Comparison of ENCODE assay signal across 8 cellular contexts in the genomic region with DNA sequence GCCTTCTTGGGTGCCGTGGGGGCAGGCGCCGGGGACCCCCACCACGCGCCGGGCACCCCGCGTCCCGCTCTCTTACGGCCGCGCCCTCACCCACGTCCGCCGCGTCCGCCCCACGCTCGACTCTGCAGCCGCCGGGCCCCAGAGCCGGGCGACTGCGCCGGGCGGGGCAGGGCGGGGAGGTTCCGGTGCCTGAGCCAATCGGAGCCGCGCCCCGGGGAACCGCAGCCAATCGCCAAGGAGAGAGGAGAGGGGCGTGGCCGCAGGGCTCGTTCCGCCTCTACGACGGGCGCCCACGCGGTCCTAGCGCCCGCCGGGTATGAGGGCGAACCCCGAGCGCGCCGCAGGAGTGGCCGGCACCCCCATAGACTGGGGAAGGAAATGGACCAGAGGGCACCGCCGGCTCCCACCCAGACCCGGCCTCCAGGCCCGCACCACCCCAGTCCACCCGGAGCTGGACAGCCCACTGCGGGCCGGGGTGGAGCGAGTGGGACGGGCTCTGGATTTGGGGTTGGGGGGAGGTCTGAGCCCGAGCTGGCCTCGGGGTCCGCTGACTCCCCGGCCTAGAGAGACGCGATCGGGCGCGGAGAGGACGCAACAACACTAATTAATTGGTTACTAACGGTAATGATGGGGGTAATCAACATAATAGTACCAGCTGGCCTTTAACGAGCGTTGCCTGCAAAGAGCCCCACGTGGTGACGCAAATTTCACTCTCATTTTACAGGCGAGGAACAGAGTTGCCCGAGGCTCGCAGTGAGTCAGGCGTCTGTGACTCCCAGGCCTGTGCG. TPM values are rescaled to one million over a fixed set of nuclear protein-coding genes. Genes with fewer than 3 reads are reported as not detected.
A peak's percentile ranks its signal among the peaks of the same experiment; 100 is the strongest.
DNase-seq lines count a peak whose midpoint lies in the region; ATAC-seq and TF ChIP-seq lines count a peak whose summit lies in the region.

A gene (minus strand): TSS at position 126 of the 788 bp plus-strand sequence. CDS start 183 bp downstream, outside the sequence.

- no peak for TF ChIP-seq POLR2A in lower leg skin (IDR thresholded peaks at IDR 0.05)

- WGBS in lower leg skin, 2 donors = 0 to 1% methylated on average over 38 to 73 of the region's 81 CpGs

- ATAC-seq in GM19395 (IDR thresholded peaks at IDR 0.05; ENCODE audit: unreplicated experiment) (peak; percentile 77), HG03558 (IDR thresholded peaks at IDR 0.05; ENCODE audit: extremely low read depth, unreplicated experiment) (peak; percentile 62)

- no peak for TF ChIP-seq CTCF in lower leg skin (IDR thresholded peaks at IDR 0.05)

- peak within 1 kb of the TSS; percentile 83 for H3K4me3 ChIP-seq in lower leg skin (ENCODE audit: low read depth, poor library complexity, severe bottlenecking)

- DNase-seq in CD1c-positive myeloid dendritic cell (ENCODE audit: extremely low spot score) = peak; percentile 99
- peak; percentile 92 for DNase-seq in NCI-H748 (lab: John Stamatoyannopoulos, UW; ENCODE audit: unreplicated experiment)
- peak; percentile 91 to 94 for DNase-seq in activated CD4-positive, alpha-beta T cell treated with anti-CD3 and anti-CD28 coated beads, Interleukin-2, amount 50 U/mL, for 4 hours
- peak; percentile 75 to 94 for DNase-seq in dermis microvascular lymphatic vessel endothelial cell (ENCODE audit: low read depth in 2 of 2)
- peak; percentile 92 to 99 for DNase-seq in lower leg skin (ENCODE audit: low spot score in 2 of 2)
- peak; percentile 95 to 97 for DNase-seq in stimulated activated CD4-positive, alpha-beta T cell treated with anti-CD3 and anti-CD28 coated beads, Interleukin-4, amount 100 ng/mL, for 4 hours

- intact Hi-C loops in lower leg skin (cut with DNase I; ENCODE audit: low total_unique reads) = no loop called here

RNA-seq across cellular contexts. Expression of the gene that starts here (rescaled TPM):
- total RNA-seq in dermis microvascular lymphatic vessel endothelial cell (53.8 and 78.4 TPM in 2 replicates), lower leg skin (10 to 100 TPM; 43.3 to 98.2 (median 56.3) TPM)

Comparison
In these comparisons a context has a peak if more than half of its experiments do, and no peak if none do; other contexts are left out.
1. Peak in every context shown above with its lines: DNase-seq, ATAC-seq and H3K4me3 ChIP-seq.